In genomic region chr17:68029512-68030215, GRCh38 we compare ENCODE assay signal across 1 cellular context.
TF ChIP-seq lines count a peak whose summit lies in the region.

No MANE protein-coding gene starts in this region.

TF ChIP-seq in HepG2, 621 proteins besides CTCF, POLR2A, EP300 and RAD21 (continued from another document):
- 0 out of 2 replicates have a peak, but pooled peaks have one; percentile 84 for TF ChIP-seq ZBTB4 (CRISPR knock-in tag; IDR thresholded peaks at IDR 0.05; ENCODE audit: borderline replicate concordance)
- TF ChIP-seq ZNF18 (CRISPR knock-in tag; IDR thresholded peaks at IDR 0.05; ENCODE audit: insufficient replicate concordance): no peak
- TF ChIP-seq RORA (CRISPR knock-in tag; IDR thresholded peaks at IDR 0.05): no peak
- peak; percentile 79 for TF ChIP-seq DMAP1 (CRISPR knock-in tag; IDR thresholded peaks at IDR 0.05)
- peak; percentile 93 for TF ChIP-seq RARA (CRISPR knock-in tag; IDR thresholded peaks at IDR 0.05)
- TF ChIP-seq ZNF333 (CRISPR knock-in tag; IDR thresholded peaks at IDR 0.05; ENCODE audit: borderline replicate concordance): no peak
- TF ChIP-seq ATF7-NPFF (CRISPR knock-in tag; IDR thresholded peaks at IDR 0.05; ENCODE audit: low read depth): no peak
- TF ChIP-seq MEIS1 (CRISPR knock-in tag; IDR thresholded peaks at IDR 0.05; ENCODE audit: borderline replicate concordance): no peak
- TF ChIP-seq ZNF292 (CRISPR knock-in tag; IDR thresholded peaks at IDR 0.05; ENCODE audit: borderline replicate concordance, low read depth): peak; percentile 76; the same call in 1 of the 2 replicates
- peak; percentile 14; the same call in 1 of the 2 replicates for TF ChIP-seq USF2 (IDR thresholded peaks at IDR 0.05; ENCODE audit: low read depth, low read length)
- no peak for TF ChIP-seq USF2 (CRISPR knock-in tag; IDR thresholded peaks at IDR 0.05; ENCODE audit: borderline replicate concordance)
- peak; percentile 94 for TF ChIP-seq TARDBP (CRISPR knock-in tag; IDR thresholded peaks at IDR 0.05)
- no peak for TF ChIP-seq SRF (IDR thresholded peaks at IDR 0.05; ENCODE audit: low read depth, low read length)
- 0 out of 2 replicates have a peak, but pooled peaks have one; percentile 31 for TF ChIP-seq CREB1 (IDR thresholded peaks at IDR 0.05)
- TF ChIP-seq CREB1 (CRISPR knock-in tag; IDR thresholded peaks at IDR 0.05): peak; percentile 46; the same call in 1 of the 2 replicates
- no peak for TF ChIP-seq ELF4 (CRISPR knock-in tag; IDR thresholded peaks at IDR 0.05; ENCODE audit: borderline replicate concordance)
- no peak for TF ChIP-seq ZNF10 (CRISPR knock-in tag; IDR thresholded peaks at IDR 0.05; ENCODE audit: borderline replicate concordance, low read depth)
- TF ChIP-seq ZNF878 (CRISPR knock-in tag; IDR thresholded peaks at IDR 0.05): 0 out of 2 replicates have a peak, but pooled peaks have one; percentile 28
- TF ChIP-seq JUND (CRISPR knock-in tag; IDR thresholded peaks at IDR 0.05): no peak
- TF ChIP-seq BCL3 (CRISPR knock-in tag; IDR thresholded peaks at IDR 0.05): no peak
- peak; percentile 67; the same call in 1 of the 2 replicates for TF ChIP-seq HBP1 (CRISPR knock-in tag; IDR thresholded peaks at IDR 0.05; ENCODE audit: low read depth)
- peak; percentile 89 for TF ChIP-seq PITX1 (CRISPR knock-in tag; IDR thresholded peaks at IDR 0.05)
- peak; percentile 68 for TF ChIP-seq FOXA1 (IDR thresholded peaks at IDR 0.05)
- peak; percentile 96 for TF ChIP-seq FOXA1 (CRISPR knock-in tag; IDR thresholded peaks at IDR 0.05)
- peak; percentile 65; the same call in 1 of the 2 replicates for TF ChIP-seq HNF1B (CRISPR knock-in tag; IDR thresholded peaks at IDR 0.05)
- no peak for TF ChIP-seq RARG (CRISPR knock-in tag; IDR thresholded peaks at IDR 0.05; ENCODE audit: low read depth)
- TF ChIP-seq CSRNP1 (CRISPR knock-in tag; IDR thresholded peaks at IDR 0.05): 0 out of 2 replicates have a peak, but pooled peaks have one; percentile 41
- TF ChIP-seq POLR2G (IDR thresholded peaks at IDR 0.05; ENCODE audit: low read depth, low read length): peak; percentile 33; the same call in 1 of the 2 replicates
- TF ChIP-seq ZFP36L1 (CRISPR knock-in tag; IDR thresholded peaks at IDR 0.05): peak; percentile 80; the same call in 1 of the 2 replicates
